8 cellular contexts compared by ENCODE assay signal in genomic region chr5:139273322-139273571, GRCh38. TPM values are rescaled to one million over a fixed set of nuclear protein-coding genes. Genes with fewer than 3 reads are reported as not detected.
DNase-seq lines count a peak whose midpoint lies in the region; ATAC-seq lines count a peak whose summit lies in the region.

No MANE protein-coding gene starts in this region.

- H3K27ac ChIP-seq in iPS DF 6.9 (ENCODE audit: low read length), result no peak overlapping the region

- H3K4me1 ChIP-seq in iPS DF 6.9 (ENCODE audit: control insufficient read depth, insufficient read depth, low read length), result peaks cover 4% of the 10 kb centered on the region; the same call in 1 of the 2 replicates

- no peak for DNase-seq in activated T-cell treated with anti-CD3 and anti-CD28 coated beads, Interleukin-2, amount 50 U/mL, for 24 hours
- DNase-seq in activated T-cell treated with anti-CD3 and anti-CD28 coated beads, Interleukin-2, amount 50 U/mL, for 48 hours, result no peak
- DNase-seq in activated CD4-positive, alpha-beta memory T cell treated with anti-CD3 and anti-CD28 coated beads, Interleukin-2, amount 10 ng/mL, durations not matched to agents 7 days and 5 days, result no peak
- DNase-seq in iPS DF 6.9 (ENCODE audit: low read depth, low spot score) (no peak), EL (no peak)
- no peak for DNase-seq in stimulated activated naive B cell treated with anti-CD40 and anti-IgM and Interleukin-4, amounts not matched to agents 10 μg/mL and 1 μg/mL and 100 μg/mL, for 72 hours
- DNase-seq in stimulated activated CD4-positive, alpha-beta T cell treated with anti-CD3 and anti-CD28 coated beads, Interleukin-4, amount 100 ng/mL, for 24 hours, result no peak

- no peaks in the 10 kb centered on the region for H3K27me3 ChIP-seq in iPS DF 6.9 (ENCODE audit: control insufficient read depth, insufficient read depth, low read length)

- CTCF ChIA-PET in activated CD4-positive, alpha-beta memory T cell treated with anti-CD3 and anti-CD28 coated beads, Interleukin-2, amount 10 ng/mL, durations not matched to agents 7 days and 5 days (lab: Charles Lee), result interaction anchor here (0.9 to 2.4 kb wide), 6 partner anchors 11 to 731 kb away, joined by 3 to 11 read pairs (median 4); partner anchors contain the start of gene MATR3

- H3K27ac Mint-ChIP-seq in activated T-cell treated with anti-CD3 and anti-CD28 coated beads, Interleukin-2, amount 50 U/mL, for 24 hours, result peak overlapping the region; percentile 97
- H3K27ac Mint-ChIP-seq in activated CD4-positive, alpha-beta memory T cell treated with anti-CD3 and anti-CD28 coated beads, Interleukin-2, amount 10 ng/mL, durations not matched to agents 7 days and 5 days, result peak overlapping the region; percentile 81
- peak overlapping the region; percentile 96 for H3K27ac Mint-ChIP-seq in stimulated activated naive B cell treated with anti-CD40 and anti-IgM and Interleukin-4, amounts not matched to agents 10 μg/mL and 1 μg/mL and 100 μg/mL, for 72 hours

- H3K36me3 Mint-ChIP-seq in activated T-cell treated with anti-CD3 and anti-CD28 coated beads, Interleukin-2, amount 50 U/mL, for 24 hours (ENCODE audit: low read depth), result peaks cover 43% of the 10 kb centered on the region
- H3K36me3 Mint-ChIP-seq in activated CD4-positive, alpha-beta memory T cell treated with anti-CD3 and anti-CD28 coated beads, Interleukin-2, amount 10 ng/mL, durations not matched to agents 7 days and 5 days (ENCODE audit: low read depth), result peaks cover 13% of the 10 kb centered on the region
- peaks cover 20 to 27% of the 10 kb centered on the region in 2 donors for H3K36me3 Mint-ChIP-seq in stimulated activated naive B cell treated with anti-CD40 and anti-IgM and Interleukin-4, amounts not matched to agents 10 μg/mL and 1 μg/mL and 100 μg/mL, for 72 hours

- H3K4me1 Mint-ChIP-seq in activated T-cell treated with anti-CD3 and anti-CD28 coated beads, Interleukin-2, amount 50 U/mL, for 24 hours (ENCODE audit: low read depth), result peaks cover 53% of the 10 kb centered on the region
- peaks cover 60% of the 10 kb centered on the region for H3K4me1 Mint-ChIP-seq in activated CD4-positive, alpha-beta memory T cell treated with anti-CD3 and anti-CD28 coated beads, Interleukin-2, amount 10 ng/mL, durations not matched to agents 7 days and 5 days
- peaks cover 32 to 78% of the 10 kb centered on the region in 2 donors for H3K4me1 Mint-ChIP-seq in stimulated activated naive B cell treated with anti-CD40 and anti-IgM and Interleukin-4, amounts not matched to agents 10 μg/mL and 1 μg/mL and 100 μg/mL, for 72 hours

- no peaks in the 10 kb centered on the region for H3K9me3 ChIP-seq in iPS DF 6.9 (ENCODE audit: control insufficient read depth, insufficient read depth, low read length)

- POLR2A ChIA-PET in activated CD4-positive, alpha-beta memory T cell treated with anti-CD3 and anti-CD28 coated beads, Interleukin-2, amount 10 ng/mL, durations not matched to agents 7 days and 5 days (lab: Charles Lee), result interaction anchor here (0.6 to 11.0 kb wide), 8 partner anchors 13 to 729 kb away, joined by 3 to 175 read pairs (median 3); partner anchors contain the start of genes MATR3 and PAIP2

- peak overlapping the region; percentile 88; the same call in 1 of the 2 replicates for H3K4me3 ChIP-seq in iPS DF 6.9 (ENCODE audit: low read length)

- no peaks in the 10 kb centered on the region for H3K27me3 Mint-ChIP-seq in activated T-cell treated with anti-CD3 and anti-CD28 coated beads, Interleukin-2, amount 50 U/mL, for 24 hours
- H3K27me3 Mint-ChIP-seq in activated CD4-positive, alpha-beta memory T cell treated with anti-CD3 and anti-CD28 coated beads, Interleukin-2, amount 10 ng/mL, durations not matched to agents 7 days and 5 days, result peaks cover 4% of the 10 kb centered on the region
- H3K27me3 Mint-ChIP-seq in stimulated activated naive B cell treated with anti-CD40 and anti-IgM and Interleukin-4, amounts not matched to agents 10 μg/mL and 1 μg/mL and 100 μg/mL, for 72 hours, result no peaks in the 10 kb centered on the region

- H3K4me3 Mint-ChIP-seq in activated T-cell treated with anti-CD3 and anti-CD28 coated beads, Interleukin-2, amount 50 U/mL, for 24 hours, result peak overlapping the region; percentile 98
- H3K4me3 Mint-ChIP-seq in activated CD4-positive, alpha-beta memory T cell treated with anti-CD3 and anti-CD28 coated beads, Interleukin-2, amount 10 ng/mL, durations not matched to agents 7 days and 5 days, result peak overlapping the region; percentile 85
- peak overlapping the region; percentile 93 to 95 for H3K4me3 Mint-ChIP-seq in stimulated activated naive B cell treated with anti-CD40 and anti-IgM and Interleukin-4, amounts not matched to agents 10 μg/mL and 1 μg/mL and 100 μg/mL, for 72 hours

- WGBS in iPS DF 6.9 (ENCODE audit: insufficient coverage, insufficient read length), result no CpG with 5 or more reads among the region's 3 CpGs

- no peaks in the 10 kb centered on the region for H3K9me3 Mint-ChIP-seq in activated T-cell treated with anti-CD3 and anti-CD28 coated beads, Interleukin-2, amount 50 U/mL, for 24 hours
- H3K9me3 Mint-ChIP-seq in activated CD4-positive, alpha-beta memory T cell treated with anti-CD3 and anti-CD28 coated beads, Interleukin-2, amount 10 ng/mL, durations not matched to agents 7 days and 5 days, result no peaks in the 10 kb centered on the region
- H3K9me3 Mint-ChIP-seq in stimulated activated naive B cell treated with anti-CD40 and anti-IgM and Interleukin-4, amounts not matched to agents 10 μg/mL and 1 μg/mL and 100 μg/mL, for 72 hours, result no peaks in the 10 kb centered on the region

- peak; percentile 40 to 48 for ATAC-seq in stimulated activated naive B cell treated with anti-CD40 and anti-IgM and Interleukin-4, amounts not matched to agents 10 μg/mL and 1 μg/mL and 100 μg/mL, for 72 hours (replicated peaks)
- ATAC-seq in GM18858 (IDR thresholded peaks at IDR 0.05; ENCODE audit: unreplicated experiment), result no peak

- H3K36me3 ChIP-seq in iPS DF 6.9 (ENCODE audit: control insufficient read depth, insufficient read depth, low read length), result peaks cover 12% of the 10 kb centered on the region

RNA-seq across cellular contexts. Expression of gene MATR3, which starts 20.3 kb away (rescaled TPM):
- 100 to 1,000 TPM; 168 to 193 TPM for total RNA-seq in activated CD4-positive, alpha-beta memory T cell treated with anti-CD3 and anti-CD28 coated beads, Interleukin-2, amount 10 ng/mL, durations not matched to agents 7 days and 5 days
